ENCODE assay signal across 16 cellular contexts in the genomic region with DNA sequence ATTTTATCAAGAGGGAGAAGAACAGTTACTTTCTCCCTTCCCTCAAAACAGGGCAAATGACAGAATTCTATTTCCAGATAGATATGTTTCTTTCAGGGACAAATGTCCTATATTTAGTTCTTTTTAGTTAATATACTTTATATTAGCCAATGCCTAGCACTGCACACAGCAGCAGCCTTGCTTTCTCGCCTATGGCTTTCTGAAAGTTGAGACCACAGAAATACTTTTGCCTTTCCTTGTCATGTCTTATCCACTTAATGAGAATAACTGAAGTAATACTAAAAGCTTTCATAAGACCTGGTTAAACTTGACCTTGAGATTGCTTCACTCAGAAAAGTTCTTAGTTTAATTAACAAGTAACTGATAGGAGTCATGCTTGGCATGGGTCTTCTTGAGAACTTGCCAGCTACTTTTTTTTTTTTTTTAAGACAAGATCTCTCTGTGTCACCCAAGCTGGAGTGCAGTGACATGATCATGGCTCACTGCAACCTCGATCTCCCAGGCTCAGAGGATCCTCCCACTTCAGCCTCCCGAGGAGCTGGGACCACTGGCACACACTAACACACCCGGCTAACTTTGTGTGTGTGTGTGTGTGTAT.
DNase-seq lines count a peak whose midpoint lies in the region; ATAC-seq, FAIRE-seq and TF ChIP-seq lines count a peak whose summit lies in the region.
"Had no signal": no experiment of that assay in that cellular context is flagged by ENCODE, and none has a peak within 500 bp of the region (broad histone marks: within the 10 kb centered on the region; RNA-seq: fewer than 3 reads in every experiment).

No MANE protein-coding gene starts in this region.

- ATAC-seq in GM21786 (IDR thresholded peaks at IDR 0.05; ENCODE audit: unreplicated experiment), result no peak
- ATAC-seq in activated CD8-positive, alpha-beta memory T cell treated with anti-CD3 and anti-CD28 coated beads, Interleukin-2, amount 10 ng/mL, durations not matched to agents 7 days and 5 days, result no peak
- ATAC-seq in HG03432 (IDR thresholded peaks at IDR 0.05; ENCODE audit: unreplicated experiment), result no peak
- ATAC-seq: activated T-helper 17 cell treated with anti-CD3 and anti-CD28 coated beads, Interleukin-2, amount 50 U/mL, for 72 hours had no signal

- FAIRE-seq in RCC 7860 (lab: Jason Lieb, UNC), result peak; percentile 86

- no peak overlapping the region for H3K4me3 ChIP-seq in AG04449 (ENCODE audit: low read depth, low read length)
- no peak overlapping the region for H3K4me3 ChIP-seq in fibroblast of lung (replicated peaks in 1 of 4; ENCODE audit: control extremely low read depth in 1 of 4, insufficient read depth in 1 of 4, low read depth in 3 of 4, low read length in 4 of 4)
- H3K4me3 ChIP-seq: vagina had no signal

- no peak overlapping the region for H3K27ac Mint-ChIP-seq in activated CD8-positive, alpha-beta memory T cell treated with anti-CD3 and anti-CD28 coated beads, Interleukin-2, amount 10 ng/mL, durations not matched to agents 7 days and 5 days
- H3K27ac Mint-ChIP-seq: activated T-helper 17 cell treated with anti-CD3 and anti-CD28 coated beads, Interleukin-2, amount 50 U/mL, for 72 hours had no signal

- H3K27me3 ChIP-seq in fibroblast of lung (ENCODE audit: control insufficient read depth, insufficient read depth, low read length), result no peaks in the 10 kb centered on the region
- H3K27me3 ChIP-seq: BE2C, vagina had no signal

- no peaks in the 10 kb centered on the region for H3K9me3 Mint-ChIP-seq in activated CD8-positive, alpha-beta memory T cell treated with anti-CD3 and anti-CD28 coated beads, Interleukin-2, amount 10 ng/mL, durations not matched to agents 7 days and 5 days (ENCODE audit: low read depth)
- H3K9me3 Mint-ChIP-seq: activated T-helper 17 cell treated with anti-CD3 and anti-CD28 coated beads, Interleukin-2, amount 50 U/mL, for 72 hours had no signal

- DNase-seq in AG04449 (ENCODE audit: low read depth, low spot score) (peak; percentile 50), GM04503 (ENCODE audit: low read depth) (peak; percentile 40), RCC 7860 (ENCODE audit: low spot score) (peak; percentile 49), fibroblast of lung (ENCODE audit: low read depth in 2 of 2) (peak; percentile 36 to 45)
- DNase-seq in activated CD8-positive, alpha-beta memory T cell treated with anti-CD3 and anti-CD28 coated beads, Interleukin-2, amount 10 ng/mL, durations not matched to agents 7 days and 5 days, result no peak
- no peak for DNase-seq in activated CD8-positive, alpha-beta memory T cell treated with anti-CD3 and anti-CD28 coated beads, Interleukin-2, amount 50 U/mL, for 4 hours
- DNase-seq: activated CD4-positive, alpha-beta T cell treated with anti-CD3 and anti-CD28 coated beads for 48 hours; BE2C; effector CD8-positive, alpha-beta T cell; GF-D8; H7; stimulated activated CD4-positive, alpha-beta T cell treated with anti-CD3 and anti-CD28 coated beads, Interleukin-2, amount 100 ng/mL, for 48 hours had no signal

- POLR2A ChIA-PET in AG04449 (lab: Yijun Ruan, JAX), result no interaction called here

- TF ChIP-seq CTCF in AG04449 (IDR thresholded peaks at IDR 0.05; ENCODE audit: insufficient read depth, low read length, missing control alignments), result no peak
- TF ChIP-seq CTCF in fibroblast of lung (conservative IDR thresholded peaks at IDR 0.05 in 1 of 2, IDR thresholded peaks at IDR 0.05 in 1 of 2; ENCODE audit: low read depth in 1 of 2, low read length in 2 of 2), result no peak

- no peak overlapping the region for H3K4me3 Mint-ChIP-seq in activated CD8-positive, alpha-beta memory T cell treated with anti-CD3 and anti-CD28 coated beads, Interleukin-2, amount 10 ng/mL, durations not matched to agents 7 days and 5 days
- H3K4me3 Mint-ChIP-seq: activated T-helper 17 cell treated with anti-CD3 and anti-CD28 coated beads, Interleukin-2, amount 50 U/mL, for 72 hours had no signal

- no peak overlapping the region for H3K4me2 ChIP-seq in fibroblast of lung (ENCODE audit: extremely low read depth, insufficient read depth, low read length)

- CTCF ChIA-PET in AG04449 (lab: Yijun Ruan, JAX), result no interaction called here
- CTCF ChIA-PET in activated CD8-positive, alpha-beta memory T cell treated with anti-CD3 and anti-CD28 coated beads, Interleukin-2, amount 10 ng/mL, durations not matched to agents 7 days and 5 days (lab: Charles Lee), result interaction anchor here (0.6 to 0.7 kb wide), 2 partner anchors 149 to 1686 kb away, joined by 3 read pairs; no protein-coding TSS in a partner anchor

- H3K9ac ChIP-seq in fibroblast of lung (ENCODE audit: insufficient read depth, low read length), result no peak overlapping the region

- H3K36me3 ChIP-seq in fibroblast of lung (ENCODE audit: control insufficient read depth, insufficient read depth, low read length), result no peaks in the 10 kb centered on the region
- H3K36me3 ChIP-seq: BE2C, vagina had no signal

- H4K20me1 ChIP-seq in fibroblast of lung (ENCODE audit: control insufficient read depth, extremely low read depth, insufficient read depth, low read length), result no peaks in the 10 kb centered on the region

- peaks cover 9% of the 10 kb centered on the region for H3K36me3 Mint-ChIP-seq in activated CD8-positive, alpha-beta memory T cell treated with anti-CD3 and anti-CD28 coated beads, Interleukin-2, amount 10 ng/mL, durations not matched to agents 7 days and 5 days

- peaks cover 11% of the 10 kb centered on the region for H3K4me1 Mint-ChIP-seq in activated CD8-positive, alpha-beta memory T cell treated with anti-CD3 and anti-CD28 coated beads, Interleukin-2, amount 10 ng/mL, durations not matched to agents 7 days and 5 days

- H2AFZ ChIP-seq in fibroblast of lung (ENCODE audit: low read length), result no peak overlapping the region

- no peaks in the 10 kb centered on the region for H3K79me2 ChIP-seq in fibroblast of lung (ENCODE audit: control insufficient read depth, insufficient read depth, low read length)

- H3K27me3 Mint-ChIP-seq in activated CD8-positive, alpha-beta memory T cell treated with anti-CD3 and anti-CD28 coated beads, Interleukin-2, amount 10 ng/mL, durations not matched to agents 7 days and 5 days, result no peaks in the 10 kb centered on the region
- H3K27me3 Mint-ChIP-seq: activated T-helper 17 cell treated with anti-CD3 and anti-CD28 coated beads, Interleukin-2, amount 50 U/mL, for 72 hours had no signal

- H3K4me1 ChIP-seq in fibroblast of lung (ENCODE audit: control insufficient read depth, extremely low read depth, insufficient read depth, low read length), result no peaks in the 10 kb centered on the region

- no peaks in the 10 kb centered on the region for H3K9me3 ChIP-seq in fibroblast of lung (ENCODE audit: control insufficient read depth, insufficient read depth, low read depth, low read length)
- H3K9me3 ChIP-seq: BE2C, vagina had no signal

- no peak overlapping the region for H3K27ac ChIP-seq in fibroblast of lung (ENCODE audit: insufficient read depth, low read length)
- H3K27ac ChIP-seq: vagina had no signal

Comparison
In these comparisons a context has a peak if more than half of its experiments do, and no peak if none do; other contexts are left out.
1. DNase-seq: peak in AG04449 (single experiment), GM04503 (single experiment), RCC 7860 (single experiment) and fibroblast of lung (2 of 2); none in activated CD8-positive, alpha-beta memory T cell treated with anti-CD3 and anti-CD28 coated beads, Interleukin-2, amount 10 ng/mL, durations not matched to agents 7 days and 5 days (single experiment) and activated CD8-positive, alpha-beta memory T cell treated with anti-CD3 and anti-CD28 coated beads, Interleukin-2, amount 50 U/mL, for 4 hours (single experiment).